In genomic region chr5:35857606-35858205, GRCh38 we compare ENCODE assay signal across 9 cellular contexts. TPM values are rescaled to one million over a fixed set of nuclear protein-coding genes. Genes with fewer than 3 reads are reported as not detected.
DNase-seq lines count a peak whose midpoint lies in the region; ATAC-seq and TF ChIP-seq lines count a peak whose summit lies in the region.
"Had no signal": no experiment of that assay in that cellular context is flagged by ENCODE, and none has a peak within 500 bp of the region (broad histone marks: within the 10 kb centered on the region; RNA-seq: fewer than 3 reads in every experiment).

No MANE protein-coding gene starts in this region.

- H3K4me3 ChIP-seq in adipocyte (ENCODE audit: low read length) (peak overlapping the region; percentile 34), lower lobe of right lung (peak overlapping the region; percentile 48)

- H3K27ac ChIP-seq in lower lobe of right lung = peak overlapping the region; percentile 86

- intact Hi-C loops in lower lobe of right lung (cut with DNase I) = no loop called here

- no peak for TF ChIP-seq CTCF in lower lobe of right lung (IDR thresholded peaks at IDR 0.05)

- peak overlapping the region; percentile 27 for H3K9ac ChIP-seq in adipocyte (ENCODE audit: low read length)

- H3K4me1 ChIP-seq in adipocyte (ENCODE audit: control insufficient read depth, insufficient read depth, low read length) = peaks cover 37% of the 10 kb centered on the region
- peaks cover 15% of the 10 kb centered on the region for H3K4me1 ChIP-seq in lower lobe of right lung

- no peaks in the 10 kb centered on the region for H3K36me3 ChIP-seq in adipocyte (ENCODE audit: control insufficient read depth, insufficient read depth, low read length, severe bottlenecking)
- peaks cover 6% of the 10 kb centered on the region for H3K36me3 ChIP-seq in lower lobe of right lung

- DNase-seq in AG20443 (ENCODE audit: low spot score) (peak; percentile 56), HT1080 (ENCODE audit: low read depth) (peak; percentile 91), adipocyte (ENCODE audit: low read depth) (peak; percentile 62), lower lobe of right lung (no peak), NCI-H128 (lab: John Stamatoyannopoulos, UW; ENCODE audit: unreplicated experiment) (no peak), activated gamma-delta T cell (lab: John Stamatoyannopoulos, UW) (no peak), AML-193 (lab: John Stamatoyannopoulos, UW) (no peak)
- DNase-seq: NCI-H2081 treated with DMSO at 0.1 percent for 48 hours had no signal

- H3K9me3 ChIP-seq in adipocyte (ENCODE audit: control insufficient read depth, low read length) = no peaks in the 10 kb centered on the region
- H3K9me3 ChIP-seq in lower lobe of right lung = no peaks in the 10 kb centered on the region

- ATAC-seq in lower lobe of right lung = peak in 1 of 2 donors; percentile 9
- no peak for ATAC-seq in GM19328 (IDR thresholded peaks at IDR 0.05; ENCODE audit: unreplicated experiment)

- H3K27me3 ChIP-seq in adipocyte (replicated peaks; ENCODE audit: control insufficient read depth, insufficient read depth, low read length) (no peaks in the 10 kb centered on the region), lower lobe of right lung (ENCODE audit: low read depth) (no peaks in the 10 kb centered on the region)

RNA-seq across cellular contexts. Expression of gene IL7R, which starts 1.0 kb away (rescaled TPM):
- 12.2 and 13.9 TPM in 2 replicates for total RNA-seq in HT1080 (2014; rRNA removed; shearing (Covaris generic))
- 7.3 and 12.6 TPM in 2 replicates for polyA plus RNA-seq in HT1080 (2015; cell fraction: cytosol; rRNA removed)
- polyA plus RNA-seq in HT1080 (2015; cell fraction: nucleus; rRNA removed) = 18.9 and 24.6 TPM in 2 replicates
- 168 TPM for total RNA-seq in lower lobe of right lung

Comparison
In these comparisons a context has a peak if more than half of its experiments do, and no peak if none do; other contexts are left out.
1. DNase-seq: peak in AG20443 (single experiment), HT1080 (single experiment) and adipocyte (single experiment); none in lower lobe of right lung (single experiment), NCI-H128 (single experiment), activated gamma-delta T cell (single experiment) and AML-193 (0 of 2).
2. RNA of gene IL7R, which starts 1.0 kb away (total RNA-seq): 168 TPM in lower lobe of right lung (single experiment); 12.2 to 13.9 TPM in HT1080; every median in the first group is over 10 times any median in the second.